21 cellular contexts compared by ENCODE assay signal in genomic region chr12:22435583-22435982, GRCh38.
DNase-seq lines count a peak whose midpoint lies in the region; ATAC-seq and TF ChIP-seq lines count a peak whose summit lies in the region.
"Had no signal": no experiment of that assay in that cellular context is flagged by ENCODE, and none has a peak within 500 bp of the region (broad histone marks: within the 10 kb centered on the region; RNA-seq: fewer than 3 reads in every experiment).

No MANE protein-coding gene starts in this region.

- CTCF ChIA-PET in Calu3 (lab: Charles Lee): interaction anchor here (0.8 kb wide), 1 partner anchor 8 kb away, joined by 3 read pairs; no protein-coding TSS in a partner anchor
- CTCF ChIA-PET in PC-9 (lab: Charles Lee): no interaction called here

- H3K4me3 ChIP-seq in PC-9: peak overlapping the region; percentile 57
- H3K4me3 ChIP-seq in endodermal cell (ENCODE audit: low read length): peak overlapping the region; percentile 79
- no peak overlapping the region for H3K4me3 ChIP-seq in right cardiac atrium (ENCODE audit: low read length)
- no peak overlapping the region for H3K4me3 ChIP-seq in coronary artery
- H3K4me3 ChIP-seq: A549; BLaER1 treated with 17β-estradiol and CSF1 and Interleukin-3, amounts not matched to agents 10 nM and 100 nM; HAP-1 had no signal

- H3K36me3 ChIP-seq in PC-9 (ENCODE audit: low read depth): no peaks in the 10 kb centered on the region
- H3K36me3 ChIP-seq in endodermal cell (ENCODE audit: control insufficient read depth, insufficient read depth, low read length): no peaks in the 10 kb centered on the region
- H3K36me3 ChIP-seq: BE2C; BLaER1 treated with 17β-estradiol and CSF1 and Interleukin-3, amounts not matched to agents 10 nM and 100 nM; HAP-1 had no signal

- H3K4me2 ChIP-seq in PC-9: peak overlapping the region; percentile 86
- H3K4me2 ChIP-seq: A549; BLaER1 treated with 17β-estradiol and CSF1 and Interleukin-3, amounts not matched to agents 10 nM and 100 nM had no signal

- WGBS in endodermal cell (ENCODE audit: insufficient coverage in 1 of 2, insufficient read length in 1 of 2), 2 experiments: 83 to 100% methylated on average over 1 to 2 of the region's 3 CpGs
- WGBS in right cardiac atrium: 82% methylated on average over 3 of the region's 3 CpGs

- POLR2A ChIA-PET in PC-9 (lab: Charles Lee; ENCODE audit: unreplicated experiment): no interaction called here

- H3K4me3 Mint-ChIP-seq in Calu3 (ENCODE audit: low read depth, unreplicated experiment) (no peak overlapping the region), endodermal cell (no peak overlapping the region)
- H3K4me3 Mint-ChIP-seq: CD14-positive monocyte; CD4-positive, alpha-beta T cell; CD8-positive, alpha-beta memory T cell; HFFc6 had no signal

- no peak overlapping the region for H3K9ac ChIP-seq in endodermal cell (ENCODE audit: extremely low read depth, low read length, poor library complexity, severe bottlenecking)
- H3K9ac ChIP-seq: BLaER1 treated with 17β-estradiol and CSF1 and Interleukin-3, amounts not matched to agents 10 nM and 100 nM had no signal

- H3K27ac ChIP-seq in PC-9 (peak overlapping the region; percentile 97), endodermal cell (ENCODE audit: low read depth, low read length) (no peak overlapping the region), right cardiac atrium (ENCODE audit: low read length) (no peak overlapping the region), coronary artery (no peak overlapping the region)
- H3K27ac ChIP-seq: A549; BLaER1 treated with 17β-estradiol and CSF1 and Interleukin-3, amounts not matched to agents 10 nM and 100 nM had no signal

- peaks cover 33% of the 10 kb centered on the region for H3F3A ChIP-seq in PC-9 (ENCODE audit: insufficient read depth, low read depth)

- H3K79me2 ChIP-seq in PC-9 (ENCODE audit: low read depth): 0 out of 2 replicates have a peak, but pooled peaks cover 4% of the 10 kb centered on the region

- H3K27ac Mint-ChIP-seq in Calu3 (ENCODE audit: unreplicated experiment): peak overlapping the region; percentile 13
- H3K27ac Mint-ChIP-seq in endodermal cell: peak overlapping the region; percentile 7
- H3K27ac Mint-ChIP-seq: CD14-positive monocyte; CD4-positive, alpha-beta T cell; CD8-positive, alpha-beta memory T cell; HFFc6 had no signal

- no peaks in the 10 kb centered on the region for H3K27me3 ChIP-seq in PC-9 (ENCODE audit: insufficient read depth, low read depth)
- no peaks in the 10 kb centered on the region for H3K27me3 ChIP-seq in endodermal cell (ENCODE audit: control insufficient read depth, insufficient read depth, low read length, poor library complexity, severe bottlenecking)
- H3K27me3 ChIP-seq in right cardiac atrium (ENCODE audit: control insufficient read depth, insufficient read depth): no peaks in the 10 kb centered on the region
- H3K27me3 ChIP-seq: BLaER1 treated with 17β-estradiol and CSF1 and Interleukin-3, amounts not matched to agents 10 nM and 100 nM had no signal

- TF ChIP-seq CTCF in Calu3 (IDR thresholded peaks at IDR 0.05; ENCODE audit: unreplicated experiment) (no peak), PC-9 (conservative IDR thresholded peaks at IDR 0.05) (no peak), endodermal cell (conservative IDR thresholded peaks at IDR 0.05) (no peak), coronary artery (IDR thresholded peaks at IDR 0.05) (no peak)

- intact Hi-C loops in Calu3 (cut with micrococcal nuclease; ENCODE audit: unreplicated experiment): loop anchor here (10.0 kb wide), 1 partner anchor 201 kb away; no protein-coding TSS in a partner anchor
- intact Hi-C loops in PC-9 (cut with micrococcal nuclease; ENCODE audit: unreplicated experiment): no loop called here
- intact Hi-C loops in right cardiac atrium (cut with DNase I): loop anchor here in 1 of 4 donors (5.0 kb wide), 1 partner anchor 348 kb away; no protein-coding TSS in a partner anchor

- H3K4me1 ChIP-seq in PC-9 (replicated peaks; ENCODE audit: insufficient read depth): peaks cover 42% of the 10 kb centered on the region
- peaks cover 5% of the 10 kb centered on the region for H3K4me1 ChIP-seq in endodermal cell (ENCODE audit: control insufficient read depth, insufficient read depth, low read length)
- peaks cover 1% of the 10 kb centered on the region for H3K4me1 ChIP-seq in right cardiac atrium (ENCODE audit: control insufficient read depth, insufficient read depth, low read length)
- H3K4me1 ChIP-seq: BE2C; BLaER1 treated with 17β-estradiol and CSF1 and Interleukin-3, amounts not matched to agents 10 nM and 100 nM; HAP-1 had no signal

- H3K4me1 Mint-ChIP-seq in Calu3 (ENCODE audit: low read depth, unreplicated experiment) (peaks cover 22% of the 10 kb centered on the region), endodermal cell (peaks cover 37% of the 10 kb centered on the region)

- no TSS peak for BruUV-seq in Calu3 (replicated peaks; lab: Mats Ljungman, UMichigan)
- BruUV-seq in PC-9 (replicated peaks; lab: Mats Ljungman, UMichigan): no TSS peak

- H2AFZ ChIP-seq in PC-9: peak overlapping the region; percentile 79; the same call in 1 of the 2 replicates

- H3K27me3 Mint-ChIP-seq in Calu3 (ENCODE audit: unreplicated experiment) (no peaks in the 10 kb centered on the region), endodermal cell (ENCODE audit: insufficient read depth) (no peaks in the 10 kb centered on the region)
- H3K27me3 Mint-ChIP-seq: CD4-positive, alpha-beta T cell had no signal

- DNase-seq in Calu3 (no peak), PC-9 (no peak), endodermal cell (no peak), right cardiac atrium (no peak), coronary artery (ENCODE audit: low spot score) (no peak), HuH-7.5 (ENCODE audit: low spot score) (no peak)
- DNase-seq: 8988T; ACHN; AML-193; BE2C; CD4-positive, alpha-beta T cell; CD8-positive, alpha-beta memory T cell; DMS53; DMS79 treated with DMSO at 0.1 percent for 48 hours; GF-D8; GOT3; HFFc6 had no signal

- H3K9me2 ChIP-seq in PC-9 (ENCODE audit: insufficient read depth): peaks cover 8% of the 10 kb centered on the region; the same call in 1 of the 2 replicates

- H3K9me3 ChIP-seq in PC-9 (ENCODE audit: insufficient read depth, low read depth) (peaks cover 19% of the 10 kb centered on the region; the same call in 1 of the 2 replicates), endodermal cell (ENCODE audit: control insufficient read depth, low read length) (peaks cover 3% of the 10 kb centered on the region), right cardiac atrium (ENCODE audit: control insufficient read depth, low read length) (no peaks in the 10 kb centered on the region)
- H3K9me3 ChIP-seq: A549; BE2C; BLaER1 treated with 17β-estradiol and CSF1 and Interleukin-3, amounts not matched to agents 10 nM and 100 nM; HAP-1 had no signal

- no peaks in the 10 kb centered on the region for H3K9me3 Mint-ChIP-seq in Calu3 (ENCODE audit: low read depth, unreplicated experiment)
- H3K9me3 Mint-ChIP-seq in endodermal cell: no peaks in the 10 kb centered on the region
- H3K9me3 Mint-ChIP-seq: CD14-positive monocyte; CD4-positive, alpha-beta T cell; HFFc6 had no signal

- ATAC-seq in right cardiac atrium: no peak
- ATAC-seq: A549 had no signal

- H3K36me3 Mint-ChIP-seq in Calu3 (ENCODE audit: insufficient read depth, unreplicated experiment) (no peaks in the 10 kb centered on the region), endodermal cell (ENCODE audit: low read depth) (no peaks in the 10 kb centered on the region)
- H3K36me3 Mint-ChIP-seq: CD14-positive monocyte had no signal

- H4K20me1 ChIP-seq in PC-9 (ENCODE audit: insufficient read depth): no peaks in the 10 kb centered on the region
- H4K20me1 ChIP-seq: BLaER1 treated with 17β-estradiol and CSF1 and Interleukin-3, amounts not matched to agents 10 nM and 100 nM had no signal

Comparison
In these comparisons a context has a peak if more than half of its experiments do, and no peak if none do; other contexts are left out.
1. H3K4me3 ChIP-seq: peak in PC-9 (single experiment) and endodermal cell (single experiment); none in right cardiac atrium (single experiment) and coronary artery (single experiment).